ENCODE assay signal across 19 cellular contexts in genomic region chr17:38789185-38789584, GRCh38. TPM values are rescaled to one million over a fixed set of nuclear protein-coding genes. Genes with fewer than 3 reads are reported as not detected.
DNase-seq lines count a peak whose midpoint lies in the region; ATAC-seq, FAIRE-seq and TF ChIP-seq lines count a peak whose summit lies in the region.
"Had no signal": no experiment of that assay in that cellular context is flagged by ENCODE, and none has a peak within 500 bp of the region (broad histone marks: within the 10 kb centered on the region; RNA-seq: fewer than 3 reads in every experiment).

No MANE protein-coding gene starts in this region.

- no peak for TF ChIP-seq CTCF in H1 (IDR thresholded peaks at IDR 0.05; ENCODE audit: control extremely low read depth in 1 of 3, insufficient read depth in 1 of 3, low read depth in 1 of 3, low read length in 3 of 3)
- no peak for TF ChIP-seq CTCF in ovary (IDR thresholded peaks at IDR 0.05)
- no peak for TF ChIP-seq CTCF in mammary epithelial cell (conservative IDR thresholded peaks at IDR 0.05 in 1 of 2, IDR thresholded peaks at IDR 0.05 in 1 of 2; ENCODE audit: extremely low read depth in 1 of 2, insufficient read depth in 1 of 2, low read depth in 1 of 2, low read length in 2 of 2)

- H4K5ac ChIP-seq in H1 (ENCODE audit: insufficient read length, low read depth, low read length) = no peak overlapping the region

- FAIRE-seq in H1 (lab: Jason Lieb, UNC) = no peak
- FAIRE-seq: D721Med had no signal

- intact Hi-C loops in ovary (cut with DNase I) = loop anchor here in 1 of 4 donors (10.0 kb wide), 1 partner anchor 56 kb away; a partner anchor contains a TSS
- intact Hi-C loops in mammary epithelial cell (cut with micrococcal nuclease) = no loop called here

- TF ChIP-seq EP300 in H1 (IDR thresholded peaks at IDR 0.05; ENCODE audit: borderline replicate concordance in 1 of 2, low read depth in 2 of 2, low read length in 2 of 2) = no peak
- no peak for TF ChIP-seq EP300 in ovary (IDR thresholded peaks at IDR 0.05)

- peaks cover 4% of the 10 kb centered on the region; the same call in 1 of the 2 replicates for H3K79me1 ChIP-seq in H1 (ENCODE audit: low read depth, low read length)

- dilution Hi-C loops in mammary epithelial cell (cut with HindIII; ENCODE audit: low sequenced_read_pairs) = no loop called here

- H3K4me1 ChIP-seq in H1 (replicated peaks in 1 of 4; ENCODE audit: control insufficient read depth in 3 of 4, insufficient read depth in 4 of 4, low read length in 3 of 4) (peaks cover 0 to 5% (median under 1%) of the 10 kb centered on the region in 4 experiments; a peak in 3 of 7 replicates), ovary (ENCODE audit: insufficient read depth) (peaks cover 2% of the 10 kb centered on the region), mammary epithelial cell (ENCODE audit: insufficient read depth, low read length) (no peaks in the 10 kb centered on the region)

- in situ Hi-C loops in mammary epithelial cell (cut with MboI; ENCODE audit: low sequenced_read_pairs in 2 of 2) = no loop called here

- H2BK15ac ChIP-seq in H1 (ENCODE audit: low read length) = no peak overlapping the region

- TF ChIP-seq POLR2A in H1 (IDR thresholded peaks at IDR 0.05; ENCODE audit: control extremely low read depth in 1 of 2, low read depth in 2 of 2, low read length in 2 of 2) (no peak), ovary (IDR thresholded peaks at IDR 0.05) (no peak)

- WGBS in H1 (ENCODE audit: extremely low coverage in 1 of 2, insufficient coverage in 1 of 2, insufficient read length in 1 of 2, insufficient replicate concordance in 2 of 2, low coverage in 1 of 2, low lambda C conversion rate in 2 of 2, missing lambda C conversion rate in 1 of 2), 2 experiments = 60% methylated on average over 1 of the region's 1 CpG; no CpG with 5 or more reads in 1 of the 2 experiments
- 0 to 2% (median 0%) methylated on average over 1 of the region's 1 CpG for WGBS in ovary, 3 donors
- 13% methylated on average over 1 of the region's 1 CpG for WGBS in mammary epithelial cell (ENCODE audit: low coverage, missing lambda C conversion rate)

- H3K27me3 ChIP-seq in H1 (replicated peaks in 1 of 4; ENCODE audit: control insufficient read depth in 3 of 4, extremely low read depth in 1 of 4, insufficient read depth in 3 of 4, low read length in 3 of 4) (no peaks in the 10 kb centered on the region), ovary (no peaks in the 10 kb centered on the region), mammary epithelial cell (ENCODE audit: insufficient read depth, low read length) (no peaks in the 10 kb centered on the region)

- H3K4me2 ChIP-seq in H1 (ENCODE audit: insufficient read depth in 1 of 2, low read depth in 2 of 2, low read length in 2 of 2) (peak overlapping the region in 1 of 2 experiments; percentile 30; a peak in 2 of 4 replicates), mammary epithelial cell (ENCODE audit: insufficient read depth, low read depth, low read length) (no peak overlapping the region)
- H3K4me2 ChIP-seq: smooth muscle cell had no signal

- H2BK120ac ChIP-seq in H1 (replicated peaks; ENCODE audit: low read depth, low read length) = no peak overlapping the region

- H3K4me3 ChIP-seq in H1 (ENCODE audit: extremely low read depth in 1 of 4, insufficient read depth in 2 of 4, low read depth in 3 of 4, low read length in 4 of 4) (peak overlapping the region in 2 of 4 experiments; percentile 3; a peak in 3 of 8 replicates), ovary (no peak overlapping the region), mammary epithelial cell (replicated peaks in 1 of 3; ENCODE audit: insufficient read depth in 1 of 3, low read depth in 2 of 3, low read length in 3 of 3) (no peak overlapping the region)
- H3K4me3 ChIP-seq: lower lobe of right lung, smooth muscle cell had no signal

- no peak overlapping the region for H2BK5ac ChIP-seq in H1 (ENCODE audit: low read depth, low read length)

- no peaks in the 10 kb centered on the region for H3K23me2 ChIP-seq in H1 (ENCODE audit: low read depth, low read length)

- CTCF ChIA-PET in H1 (lab: Charles Lee; ENCODE audit: partially characterized antibody) (interaction anchor here (0.7 to 2.7 kb wide), 6 partner anchors 8 to 133 kb away, joined by 3 to 8 read pairs (median 4); no protein-coding TSS in a partner anchor), mammary epithelial cell (lab: Charles Lee; ENCODE audit: low non-redundant PET) (no interaction called here)

- no peak overlapping the region for H3K9ac ChIP-seq in H1 (replicated peaks in 1 of 4; ENCODE audit: extremely low read depth in 1 of 4, low read depth in 3 of 4, low read length in 3 of 4)
- no peak overlapping the region for H3K9ac ChIP-seq in mammary epithelial cell (ENCODE audit: insufficient read depth, low read length)

- H3K9me3 ChIP-seq in H1 (ENCODE audit: insufficient read depth in 2 of 2, low read depth in 1 of 2, low read length in 1 of 2) = no peaks in the 10 kb centered on the region
- no peaks in the 10 kb centered on the region for H3K9me3 ChIP-seq in ovary
- H3K9me3 ChIP-seq in mammary epithelial cell (replicated peaks; ENCODE audit: insufficient read depth, low read length) = no peaks in the 10 kb centered on the region
- H3K9me3 ChIP-seq: lower lobe of right lung had no signal

- no peak overlapping the region for H2AK5ac ChIP-seq in H1 (ENCODE audit: low read depth, low read length)

- H3K27ac ChIP-seq in H1 (ENCODE audit: low read depth, low read length) = no peak overlapping the region
- no peak overlapping the region for H3K27ac ChIP-seq in ovary
- H3K27ac ChIP-seq in mammary epithelial cell (ENCODE audit: insufficient read depth, low read depth, low read length) = no peak overlapping the region
- H3K27ac ChIP-seq: HL-60, lower lobe of right lung, RWPE1 had no signal

- BruUV-seq in mammary epithelial cell (replicated peaks; lab: Mats Ljungman, UMichigan) = no TSS peak

- DNase-seq in GM03348 (ENCODE audit: low spot score) = peak; percentile 37
- DNase-seq in NCI-H82 (lab: John Stamatoyannopoulos, UW) = peak; percentile 100
- no peak for DNase-seq in H1 (ENCODE audit: low read depth in 1 of 2, low spot score in 2 of 2)
- peak; percentile 61 for DNase-seq in myocyte (ENCODE audit: low read depth)
- DNase-seq in NCI-H774 (lab: John Stamatoyannopoulos, UW) = no peak
- no peak for DNase-seq in ovary
- DNase-seq in mammary epithelial cell = no peak
- DNase-seq: activated CD4-positive, alpha-beta T cell treated with anti-CD3 and anti-CD28 coated beads for 4 hours; activated T-cell treated with anti-CD3 and anti-CD28 coated beads, Interleukin-2, amount 50 U/mL, for 1 hour; AML-193; cerebellar nuclear complex; lower lobe of right lung; NCI-H1694; NCI-H526 treated with DMSO at 0.1 percent for 48 hours had no signal

- POLR2A ChIA-PET in H1 (lab: Charles Lee; ENCODE audit: partially characterized antibody) = interaction anchor here (1.0 to 1.9 kb wide), 6 partner anchors 8 to 48 kb away, joined by 3 to 6 read pairs (median 4); partner anchors contain the start of gene PIP4K2B

- H3K56ac ChIP-seq in H1 (replicated peaks; ENCODE audit: insufficient read length, low read depth, low read length) = no peak overlapping the region

- no peak for ATAC-seq in HG03432 (IDR thresholded peaks at IDR 0.05; ENCODE audit: unreplicated experiment)
- ATAC-seq: lower lobe of right lung had no signal

- H3K14ac ChIP-seq in H1 (ENCODE audit: insufficient read length) = no peak overlapping the region

- H3K36me3 ChIP-seq in H1 (ENCODE audit: control insufficient read depth in 2 of 4, insufficient read depth in 4 of 4, low read length in 3 of 4) (peaks cover 6 to 27% (median 20%) of the 10 kb centered on the region in 4 experiments; a peak in 7 of 8 replicates), ovary (no peaks in the 10 kb centered on the region), mammary epithelial cell (ENCODE audit: insufficient read depth, low read length) (peaks cover 7% of the 10 kb centered on the region)

- H4K91ac ChIP-seq in H1 (replicated peaks; ENCODE audit: insufficient read length, low read length) = no peak overlapping the region

- 0 out of 2 replicates have a peak overlapping the region, but pooled peaks have one; percentile 23 for H2BK12ac ChIP-seq in H1 (ENCODE audit: low read depth, low read length)

- peaks cover 0 to 12% of the 10 kb centered on the region in 2 experiments for H4K20me1 ChIP-seq in H1 (replicated peaks in 1 of 2; ENCODE audit: control insufficient read depth in 1 of 2, insufficient read depth in 2 of 2, low read length in 2 of 2)
- H4K20me1 ChIP-seq in mammary epithelial cell (ENCODE audit: insufficient read depth, low read length) = no peaks in the 10 kb centered on the region

- H3K79me2 ChIP-seq in H1 (ENCODE audit: control insufficient read depth in 1 of 2, insufficient read depth in 2 of 2, low read length in 2 of 2) = peaks cover 0 to 20% of the 10 kb centered on the region in 2 experiments; a peak in 2 of 4 replicates
- H3K79me2 ChIP-seq in mammary epithelial cell (ENCODE audit: insufficient read depth, low read length) = peaks cover 75% of the 10 kb centered on the region

- H2BK20ac ChIP-seq in H1 (ENCODE audit: low read length) = no peak overlapping the region

- no peak overlapping the region for H3K23ac ChIP-seq in H1 (ENCODE audit: insufficient read length)

- no peak overlapping the region for H2AFZ ChIP-seq in H1 (ENCODE audit: low read length)
- no peak overlapping the region for H2AFZ ChIP-seq in mammary epithelial cell (ENCODE audit: low read depth, low read length)

- H3K4ac ChIP-seq in H1 (replicated peaks; ENCODE audit: insufficient read length, low read depth, low read length) = no peak overlapping the region

- no peak for TF ChIP-seq RAD21 in H1 (IDR thresholded peaks at IDR 0.05 in 1 of 2, conservative IDR thresholded peaks at IDR 0.05 in 1 of 2; ENCODE audit: low read depth in 2 of 2, low read length in 2 of 2)

- no peak overlapping the region for H4K8ac ChIP-seq in H1 (ENCODE audit: extremely low read depth, insufficient read depth, low read length)

- no peak overlapping the region for H3K18ac ChIP-seq in H1 (ENCODE audit: extremely low read depth, low read length)

RNA-seq across cellular contexts. Expression of gene PIP4K2B, which starts 10.2 kb away (rescaled TPM):
- 57.7 and 57.8 TPM in 2 replicates for total RNA-seq in H1 (2021; fragmentation: NEBNext Ultra II Directional; extraction: Animal tissue kit (Norgen Biotek cat#: 25700))
- polyA plus RNA-seq in H1 (2011; rRNA removed) (21.5 and 24.8 TPM in 2 replicates), ovary (10 to 100 TPM; 41.4 to 95.3 TPM), mammary epithelial cell (26.7 TPM)
- 31.0 TPM for polyA plus RNA-seq in H1 (2011; cell fraction: cytosol; rRNA removed)
- 63.9 TPM for polyA plus RNA-seq in H1 (2011; cell fraction: nucleus; rRNA removed)
- 35.5 to 43.4 TPM (median 39.2 TPM) in 4 replicates for polyA plus RNA-seq in H1 (2012, experiment 1 of 2)
- 25.9 TPM for polyA plus RNA-seq in H1 (2012, experiment 2 of 2)
- polyA plus RNA-seq in H1 (2013, experiment 1 of 2) = 24.4 TPM
- 24.9 TPM for polyA plus RNA-seq in H1 (2013, experiment 2 of 2)
- polyA minus RNA-seq in H1 (2011; rRNA and poly(A)+ RNA removed) = 89.5 and 99.4 TPM in 2 replicates
- 28.3 TPM for polyA minus RNA-seq in H1 (2011; cell fraction: cytosol; rRNA and poly(A)+ RNA removed)
- polyA minus RNA-seq in H1 (2011; cell fraction: nucleus; rRNA and poly(A)+ RNA removed) = 22.3 TPM
- total RNA-seq in myocyte (74.4 and 89.7 TPM in 2 replicates), ovary (10 to 100 TPM; 32.1 to 74.9 (median 66.5) TPM), mammary epithelial cell (10 to 100 TPM; 34.6 to 55.7 TPM)
- polyA plus RNA-seq in myocyte (2012) = 46.0 TPM
- polyA minus RNA-seq in mammary epithelial cell = 65.1 TPM

RNA-seq across cellular contexts. Expression of gene CWC25, which starts 35.9 kb away (rescaled TPM):
- 13.1 and 15.8 TPM in 2 replicates for total RNA-seq in H1 (2021; fragmentation: NEBNext Ultra II Directional; extraction: Animal tissue kit (Norgen Biotek cat#: 25700))
- 9.2 and 11.1 TPM in 2 replicates for polyA plus RNA-seq in H1 (2011; rRNA removed)
- polyA plus RNA-seq in H1 (2011; cell fraction: cytosol; rRNA removed) = 16.5 TPM
- 29.5 TPM for polyA plus RNA-seq in H1 (2011; cell fraction: nucleus; rRNA removed)
- 15.6 to 19.5 TPM (median 16.8 TPM) in 4 replicates for polyA plus RNA-seq in H1 (2012, experiment 1 of 2)
- 3.2 TPM for polyA plus RNA-seq in H1 (2012, experiment 2 of 2)
- polyA plus RNA-seq in H1 (2013, experiment 1 of 2) = 18.2 TPM
- polyA plus RNA-seq in H1 (2013, experiment 2 of 2) = 15.4 TPM
- polyA minus RNA-seq in H1 (2011; rRNA and poly(A)+ RNA removed) = 5.4 and 9.1 TPM in 2 replicates
- polyA minus RNA-seq in H1 (2011; cell fraction: cytosol; rRNA and poly(A)+ RNA removed) = 6.9 TPM
- polyA minus RNA-seq in H1 (2011; cell fraction: nucleus; rRNA and poly(A)+ RNA removed) = 13.2 TPM
- total RNA-seq in myocyte = 10.8 and 11.3 TPM in 2 replicates
- 12.9 TPM for polyA plus RNA-seq in myocyte (2012)
- total RNA-seq in ovary = 10 to 100 TPM; 16.4 to 21.6 (median 18.6) TPM
- 10 to 100 TPM; 16.9 to 25.2 TPM for polyA plus RNA-seq in ovary
- 10 to 100 TPM in 1 of 2 donors, 1 to 10 TPM in 1; 9.2 to 18.0 TPM for total RNA-seq in mammary epithelial cell
- 11.8 TPM for polyA plus RNA-seq in mammary epithelial cell
- polyA minus RNA-seq in mammary epithelial cell = 9.4 TPM

RNA-seq across cellular contexts. Expression of gene PSMB3, which starts 36.6 kb away (rescaled TPM):
- 291 and 301 TPM in 2 replicates for total RNA-seq in H1 (2021; fragmentation: NEBNext Ultra II Directional; extraction: Animal tissue kit (Norgen Biotek cat#: 25700))
- polyA plus RNA-seq in H1 (2011; rRNA removed) = 866 and 914 TPM in 2 replicates
- 619 TPM for polyA plus RNA-seq in H1 (2011; cell fraction: cytosol; rRNA removed)
- polyA plus RNA-seq in H1 (2011; cell fraction: nucleus; rRNA removed) = 473 TPM
- 334 to 383 TPM (median 362 TPM) in 4 replicates for polyA plus RNA-seq in H1 (2012, experiment 1 of 2)
- polyA plus RNA-seq in H1 (2012, experiment 2 of 2) = 693 TPM
- 292 TPM for polyA plus RNA-seq in H1 (2013, experiment 1 of 2)
- polyA plus RNA-seq in H1 (2013, experiment 2 of 2) = 289 TPM
- polyA minus RNA-seq in H1 (2011; rRNA and poly(A)+ RNA removed) = 275 and 292 TPM in 2 replicates
- polyA minus RNA-seq in H1 (2011; cell fraction: cytosol; rRNA and poly(A)+ RNA removed) = 96.6 TPM
- polyA minus RNA-seq in H1 (2011; cell fraction: nucleus; rRNA and poly(A)+ RNA removed) = 86.6 TPM
- total RNA-seq in myocyte = 165 and 179 TPM in 2 replicates
- polyA plus RNA-seq in myocyte (2012) = 229 TPM
- 100 to 1,000 TPM in 3 of 7 donors, 10 to 100 TPM in 4; 77.0 to 145 (median 82.0) TPM for total RNA-seq in ovary
- 100 to 1,000 TPM; 106 to 138 TPM for polyA plus RNA-seq in ovary
- 100 to 1,000 TPM; 150 to 218 TPM for total RNA-seq in mammary epithelial cell
- 426 TPM for polyA plus RNA-seq in mammary epithelial cell
- polyA minus RNA-seq in mammary epithelial cell = 235 TPM

RNA-seq across cellular contexts. Expression of gene PCGF2, which starts 41.0 kb away (rescaled TPM):
- 86.1 and 93.3 TPM in 2 replicates for total RNA-seq in H1 (2021; fragmentation: NEBNext Ultra II Directional; extraction: Animal tissue kit (Norgen Biotek cat#: 25700))
- polyA plus RNA-seq in H1 (2011; rRNA removed) (42.1 and 81.4 TPM in 2 replicates), ovary (10 to 100 TPM; 21.5 to 27.2 TPM), mammary epithelial cell (6.4 TPM)
- polyA plus RNA-seq in H1 (2011; cell fraction: cytosol; rRNA removed) = 29.9 TPM
- 84.7 TPM for polyA plus RNA-seq in H1 (2011; cell fraction: nucleus; rRNA removed)
- polyA plus RNA-seq in H1 (2012, experiment 1 of 2) = 75.9 to 100 TPM (median 96.1 TPM) in 4 replicates
- 61.3 TPM for polyA plus RNA-seq in H1 (2012, experiment 2 of 2)
- 40.8 TPM for polyA plus RNA-seq in H1 (2013, experiment 1 of 2)
- 42.2 TPM for polyA plus RNA-seq in H1 (2013, experiment 2 of 2)
- 13.2 and 28.0 TPM in 2 replicates for polyA minus RNA-seq in H1 (2011; rRNA and poly(A)+ RNA removed)
- 57.5 TPM for polyA minus RNA-seq in H1 (2011; cell fraction: cytosol; rRNA and poly(A)+ RNA removed)
- polyA minus RNA-seq in H1 (2011; cell fraction: nucleus; rRNA and poly(A)+ RNA removed) = 21.4 TPM
- total RNA-seq in myocyte (2.0 and 2.3 TPM in 2 replicates), ovary (10 to 100 TPM in 6 of 7 donors, 1 to 10 TPM in 1; 7.4 to 92.7 (median 63.4) TPM), mammary epithelial cell (10 to 100 TPM in 1 of 2 donors, 1 to 10 TPM in 1; 3.0 to 36.4 TPM)
- 46.0 TPM for polyA plus RNA-seq in myocyte (2012)
- 14.0 TPM for polyA minus RNA-seq in mammary epithelial cell

RNA-seq across cellular contexts. Expression of gene CISD3, which starts 59.0 kb away (rescaled TPM):
- 11.1 and 11.6 TPM in 2 replicates for total RNA-seq in H1 (2021; fragmentation: NEBNext Ultra II Directional; extraction: Animal tissue kit (Norgen Biotek cat#: 25700))
- polyA plus RNA-seq in H1 (2011; rRNA removed) = 8.4 and 9.4 TPM in 2 replicates
- 6.7 TPM for polyA plus RNA-seq in H1 (2011; cell fraction: cytosol; rRNA removed)
- 7.1 TPM for polyA plus RNA-seq in H1 (2011; cell fraction: nucleus; rRNA removed)
- 7.7 to 15.0 TPM (median 9.7 TPM) in 4 replicates for polyA plus RNA-seq in H1 (2012, experiment 1 of 2)
- 8.8 TPM for polyA plus RNA-seq in H1 (2012, experiment 2 of 2)
- 7.5 TPM for polyA plus RNA-seq in H1 (2013, experiment 1 of 2)
- polyA plus RNA-seq in H1 (2013, experiment 2 of 2) = 8.1 TPM
- polyA minus RNA-seq in H1 (2011; rRNA and poly(A)+ RNA removed) = 1.8 and 3.9 TPM in 2 replicates
- polyA minus RNA-seq in H1 (2011; cell fraction: cytosol; rRNA and poly(A)+ RNA removed) = 5.7 TPM
- 6.7 TPM for polyA minus RNA-seq in H1 (2011; cell fraction: nucleus; rRNA and poly(A)+ RNA removed)
- 3.7 and 6.2 TPM in 2 replicates for total RNA-seq in myocyte
- 32.6 TPM for polyA plus RNA-seq in myocyte (2012)
- total RNA-seq in ovary = 10 to 100 TPM in 5 of 7 donors, 1 to 10 TPM in 2; 6.2 to 31.1 (median 24.4) TPM
- polyA plus RNA-seq in ovary = 10 to 100 TPM in 1 of 2 donors, 1 to 10 TPM in 1; 6.6 to 18.4 TPM
- 10 to 100 TPM in 1 of 2 donors, 1 to 10 TPM in 1; 3.3 to 30.4 TPM for total RNA-seq in mammary epithelial cell
- 16.2 TPM for polyA plus RNA-seq in mammary epithelial cell
- 12.8 TPM for polyA minus RNA-seq in mammary epithelial cell

Comparison
In these comparisons a context has a peak if more than half of its experiments do, and no peak if none do; other contexts are left out.
1. DNase-seq: peak in GM03348 (single experiment), NCI-H82 (single experiment) and myocyte (single experiment); none in H1 (0 of 2), NCI-H774 (single experiment), ovary (0 of 5) and mammary epithelial cell (single experiment).